In the genomic region with DNA sequence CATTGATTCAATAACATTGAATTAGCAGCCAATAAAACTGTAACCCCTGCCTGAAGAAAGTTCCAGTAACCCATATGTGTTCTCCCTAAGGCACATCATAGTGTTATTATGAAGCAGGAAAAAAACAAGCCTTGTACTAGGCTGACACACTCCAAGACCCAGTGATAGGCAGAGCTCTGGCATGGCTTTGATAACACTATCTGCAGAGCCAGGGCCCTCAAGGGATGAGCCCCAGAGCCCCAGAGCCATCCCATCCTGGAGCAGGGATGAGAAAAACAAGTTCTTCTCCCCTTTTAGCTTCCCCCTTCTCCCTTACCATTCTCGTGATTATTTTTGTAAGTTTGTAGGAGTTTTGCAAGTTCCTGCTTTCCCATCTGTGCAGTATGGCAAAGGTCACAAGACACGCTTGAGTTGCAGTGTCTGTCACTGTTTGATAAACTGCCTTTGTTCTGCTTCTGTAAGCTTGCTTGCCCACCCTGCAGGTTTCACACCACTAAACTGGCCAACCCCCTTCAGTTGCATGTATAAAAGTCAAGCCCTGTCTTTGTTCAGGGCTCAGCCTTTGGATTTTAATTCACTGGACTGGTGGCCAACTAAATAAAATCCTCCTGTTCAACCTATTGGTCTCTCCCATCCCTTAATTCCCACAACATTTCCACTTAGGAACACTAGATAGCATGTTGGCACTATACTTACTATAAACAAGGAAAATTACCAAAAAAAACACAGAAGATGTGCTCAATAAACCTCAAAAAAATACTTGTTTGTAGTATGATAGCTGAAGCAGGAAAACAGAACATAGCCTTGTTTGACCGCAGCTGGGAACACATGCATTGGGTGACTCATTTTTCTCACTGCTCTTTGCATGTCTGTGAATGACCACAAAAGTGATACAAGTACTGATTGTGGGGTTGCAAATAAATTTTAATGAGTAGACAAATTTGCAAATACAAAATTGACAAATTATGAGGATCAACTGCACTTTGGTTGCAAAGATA, we compare ENCODE assay signal across 9 cellular contexts. TPM values are rescaled to one million over a fixed set of nuclear protein-coding genes. Genes with fewer than 3 reads are reported as not detected.
DNase-seq lines count a peak whose midpoint lies in the region; ATAC-seq and TF ChIP-seq lines count a peak whose summit lies in the region.
"Had no signal": no experiment of that assay in that cellular context is flagged by ENCODE, and none has a peak within 500 bp of the region (broad histone marks: within the 10 kb centered on the region; RNA-seq: fewer than 3 reads in every experiment).

No MANE protein-coding gene starts in this region.

- TF ChIP-seq POLR2A in esophagus muscularis mucosa (IDR thresholded peaks at IDR 0.05; ENCODE audit: low read depth): no peak

- no peak overlapping the region for H3K4me3 ChIP-seq in SJSA1
- no peak overlapping the region for H3K4me3 ChIP-seq in esophagus muscularis mucosa
- H3K4me3 ChIP-seq: skin epidermis had no signal

- peak; percentile 43 to 45 for DNase-seq in SJSA1 (ENCODE audit: low read depth in 1 of 2, low spot score in 2 of 2)
- peak; percentile 35 for DNase-seq in left kidney (ENCODE audit: low read depth, low spot score)
- DNase-seq in activated naive CD4-positive, alpha-beta T cell (lab: John Stamatoyannopoulos, UW): no peak
- DNase-seq in esophagus muscularis mucosa (ENCODE audit: extremely low spot score): no peak
- DNase-seq in NCI-H2081 (lab: John Stamatoyannopoulos, UW): no peak
- no peak for DNase-seq in GM10266 (ENCODE audit: extremely low spot score)

- H3K27ac ChIP-seq in SJSA1: no peak overlapping the region
- H3K27ac ChIP-seq in esophagus muscularis mucosa (replicated peaks in 1 of 4): no peak overlapping the region

- H3K4me1 ChIP-seq in SJSA1 (replicated peaks): peaks cover 26% of the 10 kb centered on the region
- no peaks in the 10 kb centered on the region for H3K4me1 ChIP-seq in esophagus muscularis mucosa

- peaks cover 5% of the 10 kb centered on the region for H3K9me3 ChIP-seq in SJSA1 (replicated peaks)
- peaks cover 0 to 12% (median 0%) of the 10 kb centered on the region in 4 donors for H3K9me3 ChIP-seq in esophagus muscularis mucosa

- TF ChIP-seq EP300 in esophagus muscularis mucosa (IDR thresholded peaks at IDR 0.05): no peak

- H3K36me3 ChIP-seq in SJSA1 (no peaks in the 10 kb centered on the region), esophagus muscularis mucosa (no peaks in the 10 kb centered on the region)

- 67% methylated on average over 3 of the region's 3 CpGs for WGBS in esophagus muscularis mucosa

- H3K27me3 ChIP-seq in SJSA1 (replicated peaks) (no peaks in the 10 kb centered on the region), esophagus muscularis mucosa (no peaks in the 10 kb centered on the region)

- peak; percentile 26 for ATAC-seq in GM18520 (IDR thresholded peaks at IDR 0.05; ENCODE audit: unreplicated experiment)
- peak; percentile 44 for ATAC-seq in HG02852 (IDR thresholded peaks at IDR 0.05; ENCODE audit: unreplicated experiment)

- intact Hi-C loops in esophagus muscularis mucosa (cut with DNase I): no loop called here

- TF ChIP-seq CTCF in esophagus muscularis mucosa (IDR thresholded peaks at IDR 0.05) (no peak), GM10266 (IDR thresholded peaks at IDR 0.05; ENCODE audit: control insufficient read depth, insufficient read depth, low read depth, missing control alignments) (no peak)

RNA-seq across cellular contexts. Expression of gene GUCY1A2, which starts 22.5 kb away (rescaled TPM):
- total RNA-seq in SJSA1 (2014; rRNA removed; shearing (Covaris generic)): 0.11 and 0.13 TPM in 2 replicates
- 1 to 10 TPM; 2.5 to 7.7 (median 4.4) TPM for total RNA-seq in esophagus muscularis mucosa

Comparison
In these comparisons a context has a peak if more than half of its experiments do, and no peak if none do; other contexts are left out.
1. DNase-seq: peak in SJSA1 (2 of 2) and left kidney (single experiment); none in activated naive CD4-positive, alpha-beta T cell (0 of 4), esophagus muscularis mucosa (single experiment), NCI-H2081 (0 of 2) and GM10266 (single experiment).